15 cellular contexts compared by ENCODE assay signal in genomic region chr1:226886142-226886901, GRCh38. TPM values are rescaled to one million over a fixed set of nuclear protein-coding genes. Genes with fewer than 3 reads are reported as not detected.
DNase-seq lines count a peak whose midpoint lies in the region; ATAC-seq, FAIRE-seq and TF ChIP-seq lines count a peak whose summit lies in the region.
"Had no signal": no experiment of that assay in that cellular context is flagged by ENCODE, and none has a peak within 500 bp of the region (broad histone marks: within the 10 kb centered on the region; RNA-seq: fewer than 3 reads in every experiment).

No MANE protein-coding gene starts in this region.

- no peaks in the 10 kb centered on the region for H3K36me3 Mint-ChIP-seq in activated CD4-positive, alpha-beta T cell treated with anti-CD3 and anti-CD28 coated beads for 36 hours (ENCODE audit: low read depth)

- TF ChIP-seq POLR2A in HepG2 (IDR thresholded peaks at IDR 0.05; ENCODE audit: insufficient read depth in 1 of 2, low read depth in 2 of 2, low read length in 2 of 2) (no peak), body of pancreas (IDR thresholded peaks at IDR 0.05) (no peak)

- H3K4me1 ChIP-seq in HepG2 (ENCODE audit: insufficient read depth, low read length) = no peaks in the 10 kb centered on the region
- H3K4me1 ChIP-seq in PC-3 (ENCODE audit: insufficient read depth, low read length) = peaks cover 10% of the 10 kb centered on the region
- H3K4me1 ChIP-seq in body of pancreas = peaks cover 20% of the 10 kb centered on the region

- H3K4me3 ChIP-seq in HepG2 (replicated peaks in 1 of 3; ENCODE audit: insufficient read depth in 1 of 3, low read depth in 2 of 3, low read length in 3 of 3) = no peak overlapping the region
- no peak overlapping the region for H3K4me3 ChIP-seq in PC-3 (ENCODE audit: low read length)
- H3K4me3 ChIP-seq in body of pancreas = no peak overlapping the region
- H3K4me3 ChIP-seq: adrenal gland, SJCRH30, skin epidermis had no signal

- peak overlapping the region; percentile 39 for H3K27ac Mint-ChIP-seq in activated CD4-positive, alpha-beta T cell treated with anti-CD3 and anti-CD28 coated beads for 36 hours
- H3K27ac Mint-ChIP-seq: type B pancreatic cell had no signal

- H3K9ac ChIP-seq in HepG2 (ENCODE audit: insufficient read depth, low read depth, low read length) (no peak overlapping the region), PC-3 (ENCODE audit: low read length) (no peak overlapping the region)

- CTCF ChIA-PET in activated CD4-positive, alpha-beta T cell treated with anti-CD3 and anti-CD28 coated beads for 36 hours (lab: Charles Lee) = interaction anchor here (0.5 kb wide), 1 partner anchor 304 kb away, joined by 3 read pairs; no protein-coding TSS in a partner anchor
- CTCF ChIA-PET in HepG2 (lab: Yijun Ruan, JAX; ENCODE audit: low intra/inter-chr PET ratio, low total read pairs) (no interaction called here), PC-3 (lab: Charles Lee) (no interaction called here)

- H3K4me2 ChIP-seq in HepG2 (ENCODE audit: low read depth, low read length) = no peak overlapping the region
- no peak overlapping the region for H3K4me2 ChIP-seq in PC-3 (ENCODE audit: low read length)

- POLR2A ChIA-PET in activated CD4-positive, alpha-beta T cell treated with anti-CD3 and anti-CD28 coated beads for 36 hours (lab: Charles Lee) = no interaction called here
- POLR2A ChIA-PET in HepG2 (lab: Yijun Ruan, JAX) (no interaction called here), PC-3 (lab: Charles Lee; ENCODE audit: unreplicated experiment) (no interaction called here)

- TF ChIP-seq EP300 in HepG2 (IDR thresholded peaks at IDR 0.05; ENCODE audit: low read depth in 2 of 2, low read length in 2 of 2) = no peak
- TF ChIP-seq EP300 in HepG2 (CRISPR knock-in tag; IDR thresholded peaks at IDR 0.05; ENCODE audit: borderline replicate concordance) = no peak

- in situ Hi-C loops in HepG2 (cut with HindIII; ENCODE audit: extremely low pct_ligation_motif_present, low pct_unique_long_range_greater_than_20kb) = no loop called here

- no peak for DNase-seq in activated CD4-positive, alpha-beta T cell treated with anti-CD3 and anti-CD28 coated beads for 36 hours
- no peak for DNase-seq in activated CD4-positive, alpha-beta T cell treated with anti-CD3 and anti-CD28 coated beads, Interleukin-2, amount 50 U/mL, for 1 hour
- DNase-seq in DMS 273 treated with DMSO at 0.1 percent for 48 hours (lab: John Stamatoyannopoulos, UW) (peak; percentile 22), NOMO-1 (lab: John Stamatoyannopoulos, UW; ENCODE audit: unreplicated experiment in 2 of 2) (peak; percentile 47 to 53), HepG2 (ENCODE audit: low spot score) (no peak), PC-3 (no peak), body of pancreas (no peak)
- DNase-seq: cerebellar nuclear complex, COR-L47, SJCRH30 had no signal

- no peaks in the 10 kb centered on the region for H4K20me1 ChIP-seq in HepG2 (ENCODE audit: insufficient read depth, low read length)
- no peaks in the 10 kb centered on the region for H4K20me1 ChIP-seq in PC-3 (ENCODE audit: low read length)

- no peaks in the 10 kb centered on the region for H3K9me3 Mint-ChIP-seq in activated CD4-positive, alpha-beta T cell treated with anti-CD3 and anti-CD28 coated beads for 36 hours (ENCODE audit: low read depth)
- H3K9me3 Mint-ChIP-seq: type B pancreatic cell had no signal

- no peaks in the 10 kb centered on the region for H3F3A ChIP-seq in PC-3 (ENCODE audit: low read length, unreplicated experiment)

- WGBS in HepG2 (ENCODE audit: low lambda C conversion rate) = 92% methylated on average over 9 of the region's 9 CpGs
- WGBS in body of pancreas, 2 donors = 75 to 79% methylated on average over 9 of the region's 9 CpGs

- no peak overlapping the region for H3K4me3 Mint-ChIP-seq in activated CD4-positive, alpha-beta T cell treated with anti-CD3 and anti-CD28 coated beads for 36 hours
- H3K4me3 Mint-ChIP-seq: type B pancreatic cell had no signal

- H3K9me3 ChIP-seq in HepG2 (ENCODE audit: low read length) (no peaks in the 10 kb centered on the region), PC-3 (ENCODE audit: low read length) (no peaks in the 10 kb centered on the region), body of pancreas (no peaks in the 10 kb centered on the region)
- H3K9me3 ChIP-seq: adrenal gland, SJCRH30 had no signal

- H3K36me3 ChIP-seq in HepG2 (replicated peaks in 1 of 2; ENCODE audit: control insufficient read depth in 1 of 2, insufficient read depth in 2 of 2, low read length in 2 of 2) = peaks cover 2 to 14% of the 10 kb centered on the region in 2 experiments; a peak in 4 of 5 replicates
- H3K36me3 ChIP-seq in PC-3 (ENCODE audit: low read depth, low read length) = peaks cover 20% of the 10 kb centered on the region
- peaks cover 9 to 28% of the 10 kb centered on the region in 2 donors for H3K36me3 ChIP-seq in body of pancreas (replicated peaks in 1 of 2; ENCODE audit: insufficient read depth in 1 of 2, low read depth in 2 of 2)

- H3K27ac ChIP-seq in HepG2 (ENCODE audit: extremely low read length, insufficient read depth, low read length) (no peak overlapping the region), PC-3 (ENCODE audit: low read length) (no peak overlapping the region), body of pancreas (no peak overlapping the region)
- H3K27ac ChIP-seq: adrenal gland, SJCRH30, skin epidermis had no signal

- no peak for ATAC-seq in activated CD4-positive, alpha-beta T cell treated with anti-CD3 and anti-CD28 coated beads for 36 hours
- ATAC-seq in HepG2 (peak; percentile 32; the same call in 2 of the 3 replicates), PC-3 (no peak), HG02798 (IDR thresholded peaks at IDR 0.05; ENCODE audit: poor library complexity, unreplicated experiment) (no peak), body of pancreas (no peak)

- no peaks in the 10 kb centered on the region for H3K27me3 ChIP-seq in HepG2 (ENCODE audit: control insufficient read depth in 1 of 2, insufficient read depth in 2 of 2, low read length in 2 of 2)
- H3K27me3 ChIP-seq in PC-3 (ENCODE audit: low read length) = no peaks in the 10 kb centered on the region
- H3K27me3 ChIP-seq in body of pancreas = no peaks in the 10 kb centered on the region
- H3K27me3 ChIP-seq: adrenal gland, SJCRH30 had no signal

- no peak overlapping the region for H2AFZ ChIP-seq in HepG2 (ENCODE audit: low read length)
- H2AFZ ChIP-seq in PC-3 (ENCODE audit: low read length) = no peak overlapping the region

- no peaks in the 10 kb centered on the region for H3K79me2 ChIP-seq in HepG2 (ENCODE audit: insufficient read depth, low read length)
- H3K79me2 ChIP-seq in PC-3 (ENCODE audit: low read length) = no peaks in the 10 kb centered on the region

- BruUV-seq in HepG2 (replicated peaks; lab: Mats Ljungman, UMichigan) (no TSS peak), PC-3 (replicated peaks; lab: Mats Ljungman, UMichigan) (no TSS peak)

- TF ChIP-seq CTCF in HepG2 (CRISPR knock-in tag; IDR thresholded peaks at IDR 0.05) (no peak), PC-3 (conservative IDR thresholded peaks at IDR 0.05; ENCODE audit: low read depth, low read length) (no peak), body of pancreas (IDR thresholded peaks at IDR 0.05) (no peak)

- H3K4me1 Mint-ChIP-seq in activated CD4-positive, alpha-beta T cell treated with anti-CD3 and anti-CD28 coated beads for 36 hours = peaks cover 51% of the 10 kb centered on the region

- FAIRE-seq in HepG2 (lab: Jason Lieb, UNC) = no peak
- FAIRE-seq: G401.6 had no signal

- H3K27me3 Mint-ChIP-seq in activated CD4-positive, alpha-beta T cell treated with anti-CD3 and anti-CD28 coated beads for 36 hours = no peaks in the 10 kb centered on the region
- H3K27me3 Mint-ChIP-seq: type B pancreatic cell had no signal

- intact Hi-C loops in activated CD4-positive, alpha-beta T cell treated with anti-CD3 and anti-CD28 coated beads for 36 hours (cut with DNase I, micrococcal nuclease) = loop anchor here in 1 of 2 experiments (10.0 kb wide), 1 partner anchor 848 kb away; the partner anchor contains the start of genes JMJD4 and SNAP47
- intact Hi-C loops in HepG2 (cut with micrococcal nuclease; ENCODE audit: unreplicated experiment) = no loop called here
- intact Hi-C loops in PC-3 (cut with micrococcal nuclease) = no loop called here
- intact Hi-C loops in body of pancreas (cut with DNase I) = no loop called here

- no peak for TF ChIP-seq RAD21 in HepG2 (CRISPR knock-in tag; IDR thresholded peaks at IDR 0.05)

- H3K9me2 ChIP-seq in PC-3 (replicated peaks; ENCODE audit: low read length) = no peaks in the 10 kb centered on the region

RNA-seq across cellular contexts. Expression of gene PSEN2, which starts 15.9 kb away (rescaled TPM):
- total RNA-seq in activated CD4-positive, alpha-beta T cell treated with anti-CD3 and anti-CD28 coated beads for 36 hours = 1 to 10 TPM; 2.2 to 3.2 TPM
- total RNA-seq in HepG2 (2016; rRNA removed; fragmentation: Illumina TruSeq; extraction: Trizol) (5.9 and 13.1 TPM in 2 replicates), PC-3 (2014; rRNA removed) (85.3 and 103 TPM in 2 replicates), body of pancreas (10 to 100 TPM; 80.9 to 98.9 TPM)
- total RNA-seq in HepG2 (2016; cell fraction: cytosol; rRNA removed; fragmentation: Illumina TruSeq; extraction: Trizol; ENCODE audit: low read depth) = 4.8 and 5.9 TPM in 2 replicates
- 6.9 and 11.6 TPM in 2 replicates for total RNA-seq in HepG2 (2016; cell fraction: insoluble cytoplasmic fraction; rRNA removed; fragmentation: Illumina TruSeq; extraction: Trizol)
- total RNA-seq in HepG2 (2016; cell fraction: membrane; rRNA removed; fragmentation: Illumina TruSeq; extraction: Trizol) = 7.6 and 8.3 TPM in 2 replicates
- 12.6 and 13.3 TPM in 2 replicates for total RNA-seq in HepG2 (2016; cell fraction: nucleus; rRNA removed; fragmentation: Illumina TruSeq; extraction: Trizol)
- 5.9 and 11.1 TPM in 2 replicates for polyA plus RNA-seq in HepG2 (2011; rRNA removed)
- polyA plus RNA-seq in HepG2 (2011; cell fraction: cytosol; rRNA removed) = 6.9 and 7.2 TPM in 2 replicates
- 15.6 and 17.7 TPM in 2 replicates for polyA plus RNA-seq in HepG2 (2011; cell fraction: nucleus; rRNA removed)
- 3.6 and 4.6 TPM in 2 replicates for polyA plus RNA-seq in HepG2 (2012)
- 3.9 TPM in 2 replicates for polyA plus RNA-seq in HepG2 (2016; cell fraction: cytosol; fragmentation: Illumina TruSeq; extraction: Trizol; ENCODE audit: low read depth)
- 4.8 and 5.0 TPM in 2 replicates for polyA plus RNA-seq in HepG2 (2016; cell fraction: insoluble cytoplasmic fraction; fragmentation: Illumina TruSeq; extraction: Trizol; ENCODE audit: low read depth)
- polyA plus RNA-seq in HepG2 (2016; cell fraction: membrane; fragmentation: Illumina TruSeq; extraction: Trizol; ENCODE audit: low read depth) = 5.7 and 6.0 TPM in 2 replicates
- 17.4 and 20.1 TPM in 2 replicates for polyA plus RNA-seq in HepG2 (2016; cell fraction: nucleus; fragmentation: Illumina TruSeq; extraction: Trizol; ENCODE audit: insufficient read depth, low read depth)
- polyA minus RNA-seq in HepG2 (2011; rRNA and poly(A)+ RNA removed; ENCODE audit: low replicate concordance) = 21.7 and 55.4 TPM in 2 replicates
- polyA minus RNA-seq in HepG2 (2011; cell fraction: cytosol; rRNA and poly(A)+ RNA removed) = 3.9 and 5.3 TPM in 2 replicates
- 10.3 and 12.7 TPM in 2 replicates for polyA minus RNA-seq in HepG2 (2011; cell fraction: nucleus; rRNA and poly(A)+ RNA removed)

RNA-seq across cellular contexts. Expression of gene COQ8A, which starts 53.8 kb away (rescaled TPM):
- 10 to 100 TPM; 21.3 to 26.9 TPM for total RNA-seq in activated CD4-positive, alpha-beta T cell treated with anti-CD3 and anti-CD28 coated beads for 36 hours
- total RNA-seq in HepG2 (2016; rRNA removed; fragmentation: Illumina TruSeq; extraction: Trizol) (63.3 and 88.7 TPM in 2 replicates), PC-3 (2014; rRNA removed) (67.0 and 73.3 TPM in 2 replicates), body of pancreas (100 to 1,000 TPM; 116 to 134 TPM)
- 25.9 and 28.8 TPM in 2 replicates for total RNA-seq in HepG2 (2016; cell fraction: cytosol; rRNA removed; fragmentation: Illumina TruSeq; extraction: Trizol; ENCODE audit: low read depth)
- total RNA-seq in HepG2 (2016; cell fraction: insoluble cytoplasmic fraction; rRNA removed; fragmentation: Illumina TruSeq; extraction: Trizol) = 60.2 and 93.0 TPM in 2 replicates
- total RNA-seq in HepG2 (2016; cell fraction: membrane; rRNA removed; fragmentation: Illumina TruSeq; extraction: Trizol) = 26.6 and 26.8 TPM in 2 replicates
- 66.7 and 69.0 TPM in 2 replicates for total RNA-seq in HepG2 (2016; cell fraction: nucleus; rRNA removed; fragmentation: Illumina TruSeq; extraction: Trizol)
- 60.4 and 72.2 TPM in 2 replicates for polyA plus RNA-seq in HepG2 (2011; rRNA removed)
- 53.6 and 65.9 TPM in 2 replicates for polyA plus RNA-seq in HepG2 (2011; cell fraction: cytosol; rRNA removed)
- 117 and 151 TPM in 2 replicates for polyA plus RNA-seq in HepG2 (2011; cell fraction: nucleus; rRNA removed)
- polyA plus RNA-seq in HepG2 (2012) = 69.4 and 75.0 TPM in 2 replicates
- polyA plus RNA-seq in HepG2 (2016; cell fraction: cytosol; fragmentation: Illumina TruSeq; extraction: Trizol; ENCODE audit: low read depth) = 6.0 and 6.9 TPM in 2 replicates
- 55.2 and 65.3 TPM in 2 replicates for polyA plus RNA-seq in HepG2 (2016; cell fraction: insoluble cytoplasmic fraction; fragmentation: Illumina TruSeq; extraction: Trizol; ENCODE audit: low read depth)
- polyA plus RNA-seq in HepG2 (2016; cell fraction: membrane; fragmentation: Illumina TruSeq; extraction: Trizol; ENCODE audit: low read depth) = 14.1 and 15.8 TPM in 2 replicates
- polyA plus RNA-seq in HepG2 (2016; cell fraction: nucleus; fragmentation: Illumina TruSeq; extraction: Trizol; ENCODE audit: insufficient read depth, low read depth) = 146 and 150 TPM in 2 replicates
- 30.4 and 75.1 TPM in 2 replicates for polyA minus RNA-seq in HepG2 (2011; rRNA and poly(A)+ RNA removed; ENCODE audit: low replicate concordance)
- polyA minus RNA-seq in HepG2 (2011; cell fraction: cytosol; rRNA and poly(A)+ RNA removed) = 31.1 and 31.3 TPM in 2 replicates
- 28.2 and 38.1 TPM in 2 replicates for polyA minus RNA-seq in HepG2 (2011; cell fraction: nucleus; rRNA and poly(A)+ RNA removed)

Comparison
In these comparisons a context has a peak if more than half of its experiments do, and no peak if none do; other contexts are left out.
1. DNase-seq: peak in DMS 273 treated with DMSO at 0.1 percent for 48 hours (single experiment) and NOMO-1 (2 of 2); none in activated CD4-positive, alpha-beta T cell treated with anti-CD3 and anti-CD28 coated beads for 36 hours (single experiment), activated CD4-positive, alpha-beta T cell treated with anti-CD3 and anti-CD28 coated beads, Interleukin-2, amount 50 U/mL, for 1 hour (single experiment), HepG2 (single experiment), PC-3 (single experiment) and body of pancreas (0 of 4).